8 cellular contexts compared by ENCODE assay signal in the genomic region with DNA sequence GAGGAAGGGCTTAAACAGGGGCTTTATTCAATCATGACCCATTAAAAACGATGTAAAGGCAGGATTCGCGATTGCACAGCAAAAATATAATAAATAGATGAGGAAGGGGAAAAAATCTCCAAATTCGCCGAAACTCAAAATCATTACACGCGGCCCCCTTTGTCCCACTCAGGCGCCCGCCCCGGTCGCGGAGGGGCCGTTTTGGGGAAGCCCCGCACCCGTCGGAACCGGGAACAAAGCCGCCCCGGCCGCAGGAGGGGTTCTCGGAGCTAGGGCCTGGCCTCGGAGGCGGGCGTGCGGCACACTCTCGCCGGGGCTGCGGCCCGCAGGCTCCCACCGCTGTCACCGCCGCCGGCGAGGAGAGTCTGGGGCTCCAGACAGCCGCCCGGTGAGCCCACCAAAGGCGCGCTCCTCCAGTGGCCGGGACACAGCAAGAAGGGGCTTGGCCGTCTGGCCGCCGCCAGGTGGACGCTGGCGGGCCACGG. TPM values are rescaled to one million over a fixed set of nuclear protein-coding genes. Genes with fewer than 3 reads are reported as not detected.
DNase-seq lines count a peak whose midpoint lies in the region; ATAC-seq and TF ChIP-seq lines count a peak whose summit lies in the region.

No MANE protein-coding gene starts in this region.

- 0 to 1% (median 0%) methylated on average over 13 to 45 of the region's 45 CpGs for WGBS in heart left ventricle, 4 donors

- peak in 3 of 4 donors; percentile 33 to 67 (median 55) for ATAC-seq in heart left ventricle

- H3K4me1 ChIP-seq in HAP-1, result peaks cover 24% of the 10 kb centered on the region
- peaks cover 0 to 24% (median 6%) of the 10 kb centered on the region in 12 donors for H3K4me1 ChIP-seq in heart left ventricle

- H3K27ac ChIP-seq in heart left ventricle, result peak overlapping the region; percentile 62 to 93 (median 90)

- no peaks in the 10 kb centered on the region for H3K9me3 ChIP-seq in HAP-1
- no peaks in the 10 kb centered on the region for H3K9me3 ChIP-seq in heart left ventricle

- in situ Hi-C loops in HAP-1 (cut with MboI; ENCODE audit: low sequenced_read_pairs), result no loop called here

- H3K4me3 ChIP-seq in GM06990 (replicated peaks; ENCODE audit: low read depth, low read length) (peak overlapping the region; percentile 94), HAP-1 (peak overlapping the region; percentile 79), heart left ventricle (peak overlapping the region; percentile 62 to 97 (median 90))

- TF ChIP-seq CTCF in GM06990 (IDR thresholded peaks at IDR 0.05; ENCODE audit: insufficient read depth, low read length, poor library complexity, severe bottlenecking) (no peak), heart left ventricle (IDR thresholded peaks at IDR 0.05) (peak in 1 of 12 donors; percentile 6)

- H3K36me3 ChIP-seq in GM06990 (ENCODE audit: control insufficient read depth, insufficient read depth, low read length), result no peaks in the 10 kb centered on the region
- no peaks in the 10 kb centered on the region for H3K36me3 ChIP-seq in HAP-1 (replicated peaks)
- no peaks in the 10 kb centered on the region for H3K36me3 ChIP-seq in heart left ventricle

- intact Hi-C loops in heart left ventricle (cut with DNase I), result loop anchor here in 1 of 10 donors (5.0 kb wide), 1 partner anchor 143 kb away; the partner anchor contains the start of genes ORC6 and VPS35

- H3K27me3 ChIP-seq in GM06990 (replicated peaks; ENCODE audit: control insufficient read depth, insufficient read depth, low read length) (no peaks in the 10 kb centered on the region), HAP-1 (ENCODE audit: low read depth) (no peaks in the 10 kb centered on the region; the same call in 1 of the 2 replicates), heart left ventricle (no peaks in the 10 kb centered on the region)

- TF ChIP-seq POLR2A in heart left ventricle (IDR thresholded peaks at IDR 0.05), result no peak

- DNase-seq in GM06990 (ENCODE audit: extremely low read depth, insufficient read length), result no peak
- peak in 1 of 2 experiments; percentile 50 for DNase-seq in HAP-1 (ENCODE audit: low spot score in 2 of 2)
- peak; percentile 4 for DNase-seq in NCI-H526 treated with DMSO at 0.1 percent for 48 hours (lab: John Stamatoyannopoulos, UW)
- DNase-seq in activated naive CD4-positive, alpha-beta T cell (lab: John Stamatoyannopoulos, UW), result peak in 3 of 4 experiments; percentile 21 to 39 (median 23)
- peak in 4 of 5 donors; percentile 33 to 71 (median 47) for DNase-seq in heart left ventricle
- peak; percentile 84 for DNase-seq in retina
- DNase-seq in 8988T, result no peak
- no peak for DNase-seq in HuH-7 (ENCODE audit: low spot score)

RNA-seq across cellular contexts. Expression of gene C16orf87, which starts 0.5 kb away (rescaled TPM):
- total RNA-seq in heart left ventricle, result 10 to 100 TPM in 8 of 9 donors, 1 to 10 TPM in 1; 8.9 to 15.8 (median 13.6) TPM
- polyA plus RNA-seq in heart left ventricle, result 10 to 100 TPM in 1 of 2 donors, 1 to 10 TPM in 1; 5.1 to 13.9 TPM

RNA-seq across cellular contexts. Expression of gene GPT2, which starts 53.7 kb away (rescaled TPM):
- 10 to 100 TPM; 10.9 to 30.6 (median 15.3) TPM for total RNA-seq in heart left ventricle
- polyA plus RNA-seq in heart left ventricle, result 1 to 10 TPM; 8.5 to 9.0 TPM

Comparison
In these comparisons a context has a peak if more than half of its experiments do, and no peak if none do; other contexts are left out.
1. DNase-seq: peak in NCI-H526 treated with DMSO at 0.1 percent for 48 hours (single experiment), activated naive CD4-positive, alpha-beta T cell (3 of 4), heart left ventricle (4 of 5) and retina (single experiment); none in GM06990 (single experiment), 8988T (single experiment) and HuH-7 (single experiment).
2. Peak in every context shown above with its lines, with median percentiles within 50 percentile points of each other: H3K4me3 ChIP-seq.